In the genomic region with DNA sequence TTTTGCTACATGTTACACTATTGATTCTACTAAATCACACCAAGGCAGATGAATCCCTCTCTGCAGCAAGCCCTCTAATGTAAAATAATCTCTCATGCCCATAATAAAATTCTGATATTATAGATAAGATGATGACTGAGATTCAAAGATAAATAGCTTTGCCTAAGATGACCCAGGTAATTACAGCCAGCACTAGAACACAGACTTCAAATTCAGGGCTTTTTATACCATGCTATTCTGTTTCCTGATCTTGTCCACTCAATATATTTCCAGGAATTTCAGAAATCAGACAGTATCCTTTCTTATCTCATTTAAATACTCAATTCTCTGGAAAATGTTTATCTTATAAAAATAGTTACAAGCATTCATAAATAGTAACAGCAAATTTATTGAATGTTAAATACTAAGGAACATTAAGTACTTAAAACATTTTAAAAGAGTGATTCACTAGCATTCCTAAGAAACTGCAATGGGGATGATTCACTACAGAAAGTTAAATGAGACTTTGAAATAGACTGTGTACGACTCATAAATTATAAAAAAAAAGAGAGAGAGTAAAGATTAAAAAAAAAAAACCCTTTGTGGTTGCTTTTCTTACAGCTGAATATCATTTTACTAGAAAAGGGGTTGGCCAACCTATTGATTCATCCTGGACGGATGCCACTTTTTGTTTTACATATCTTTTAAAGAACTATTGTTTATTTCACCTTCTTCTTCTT, we compare ENCODE assay signal across 9 cellular contexts.
DNase-seq lines count a peak whose midpoint lies in the region.
"Had no signal": no experiment of that assay in that cellular context is flagged by ENCODE, and none has a peak within 500 bp of the region (broad histone marks: within the 10 kb centered on the region; RNA-seq: fewer than 3 reads in every experiment).

No MANE protein-coding gene starts in this region.

- peak; percentile 87 for DNase-seq in ACHN
- DNase-seq in HPDE6-E6E7 (ENCODE audit: extremely low spot score): peak; percentile 72
- DNase-seq in amniotic epithelial cell (ENCODE audit: low read depth): peak; percentile 96
- peak; percentile 9 for DNase-seq in left kidney (ENCODE audit: low read depth, low spot score)
- DNase-seq in NCI-H187 treated with DMSO at 0.1 percent for 48 hours (lab: John Stamatoyannopoulos, UW): no peak
- no peak for DNase-seq in retina
- no peak for DNase-seq in NK-92 treated with Interleukin-12 subunit alpha and Interleukin-12 subunit beta, amount 100 ng/mL, for 24 hours (lab: John Stamatoyannopoulos, UW)
- no peak for DNase-seq in activated CD8-positive, alpha-beta memory T cell treated with anti-CD3 and anti-CD28 coated beads for 24 hours
- DNase-seq: NCI-H1092 had no signal

- in situ Hi-C loops in ACHN (cut with HindIII; ENCODE audit: low pct_ligation_motif_present, low pct_unique_long_range_greater_than_20kb, low sequenced_read_pairs): no loop called here

Comparison
In these comparisons a context has a peak if more than half of its experiments do, and no peak if none do; other contexts are left out.
1. DNase-seq: peak in ACHN (single experiment), HPDE6-E6E7 (single experiment), amniotic epithelial cell (single experiment) and left kidney (single experiment); none in NCI-H187 treated with DMSO at 0.1 percent for 48 hours (single experiment), retina (single experiment), NK-92 treated with Interleukin-12 subunit alpha and Interleukin-12 subunit beta, amount 100 ng/mL, for 24 hours (single experiment) and activated CD8-positive, alpha-beta memory T cell treated with anti-CD3 and anti-CD28 coated beads for 24 hours (single experiment).